Comparison of ENCODE assay signal across 2 cellular contexts in genomic region chr2:72555363-72555762, GRCh38.
DNase-seq lines count a peak whose midpoint lies in the region; ATAC-seq, FAIRE-seq and TF ChIP-seq lines count a peak whose summit lies in the region.
"Not testable (repeated sequence)": the region's sequence is repeated elsewhere in the genome, so short reads cannot be mapped to it uniquely, and the experiment has no call there.

No MANE protein-coding gene starts in this region.

- not testable (repeated sequence) for DNase-seq in endothelial cell (ENCODE audit: low spot score); HepG2 (ENCODE audit: low spot score)

- not testable (repeated sequence) for TF ChIP-seq CTCF in endothelial cell (IDR thresholded peaks at IDR 0.05; ENCODE audit: unreplicated experiment); HepG2 (CRISPR knock-in tag; IDR thresholded peaks at IDR 0.05)

- in situ Hi-C loops in HepG2 (cut with HindIII; ENCODE audit: extremely low pct_ligation_motif_present, low pct_unique_long_range_greater_than_20kb): not testable (repeated sequence)

- peak overlapping the region; percentile 59 for H3K4me3 Mint-ChIP-seq in endothelial cell (ENCODE audit: unreplicated experiment)

- H3K27ac Mint-ChIP-seq in endothelial cell (ENCODE audit: unreplicated experiment): not testable (repeated sequence)

- H3K27me3 ChIP-seq in HepG2 (ENCODE audit: control insufficient read depth in 1 of 2, insufficient read depth in 2 of 2, low read length in 2 of 2): not testable (repeated sequence)

- POLR2A ChIA-PET in HepG2 (lab: Yijun Ruan, JAX): not testable (repeated sequence)

- intact Hi-C loops in HepG2 (cut with micrococcal nuclease; ENCODE audit: unreplicated experiment): not testable (repeated sequence)

- not testable (repeated sequence) for TF ChIP-seq RAD21 in HepG2 (CRISPR knock-in tag; IDR thresholded peaks at IDR 0.05)

- peak overlapping the region; percentile 0 for H3K27ac ChIP-seq in HepG2 (ENCODE audit: extremely low read length, insufficient read depth, low read length)

- H3K9ac ChIP-seq in HepG2 (ENCODE audit: insufficient read depth, low read depth, low read length): not testable (repeated sequence)

- H3K4me2 ChIP-seq in HepG2 (ENCODE audit: low read depth, low read length): not testable (repeated sequence)

- 100% methylated on average over 1 of the region's 1 CpG for WGBS in HepG2 (ENCODE audit: low lambda C conversion rate)

- H3K9me3 Mint-ChIP-seq in endothelial cell (ENCODE audit: unreplicated experiment): not testable (repeated sequence)

- H3K4me1 ChIP-seq in HepG2 (ENCODE audit: insufficient read depth, low read length): peaks cover 14% of the 10 kb centered on the region

- not testable (repeated sequence) for H3K36me3 ChIP-seq in HepG2 (replicated peaks in 1 of 2; ENCODE audit: control insufficient read depth in 1 of 2, insufficient read depth in 2 of 2, low read length in 2 of 2)

- H3K27me3 Mint-ChIP-seq in endothelial cell (ENCODE audit: unreplicated experiment): not testable (repeated sequence)

- not testable (repeated sequence) for H3K4me1 Mint-ChIP-seq in endothelial cell (ENCODE audit: unreplicated experiment)

- not testable (repeated sequence) for BruUV-seq in HepG2 (replicated peaks; lab: Mats Ljungman, UMichigan)

- H3K9me3 ChIP-seq in HepG2 (ENCODE audit: low read length): not testable (repeated sequence)

- not testable (repeated sequence) for TF ChIP-seq POLR2A in HepG2 (IDR thresholded peaks at IDR 0.05; ENCODE audit: insufficient read depth in 1 of 2, low read depth in 2 of 2, low read length in 2 of 2)

- H3K36me3 Mint-ChIP-seq in endothelial cell (ENCODE audit: low read depth, unreplicated experiment): not testable (repeated sequence)

- not testable (repeated sequence) for TF ChIP-seq EP300 in HepG2 (IDR thresholded peaks at IDR 0.05; ENCODE audit: low read depth in 2 of 2, low read length in 2 of 2); HepG2 (CRISPR knock-in tag; IDR thresholded peaks at IDR 0.05; ENCODE audit: borderline replicate concordance)

- H4K20me1 ChIP-seq in HepG2 (ENCODE audit: insufficient read depth, low read length): not testable (repeated sequence)

- CTCF ChIA-PET in HepG2 (lab: Yijun Ruan, JAX; ENCODE audit: low intra/inter-chr PET ratio, low total read pairs): not testable (repeated sequence)

- FAIRE-seq in HepG2 (lab: Jason Lieb, UNC): not testable (repeated sequence)

- ATAC-seq in HepG2: not testable (repeated sequence)

- not testable (repeated sequence) for H2AFZ ChIP-seq in HepG2 (ENCODE audit: low read length)

- not testable (repeated sequence) for H3K79me2 ChIP-seq in HepG2 (ENCODE audit: insufficient read depth, low read length)

- not testable (repeated sequence) for H3K4me3 ChIP-seq in HepG2 (replicated peaks in 1 of 3; ENCODE audit: insufficient read depth in 1 of 3, low read depth in 2 of 3, low read length in 3 of 3)
